ENCODE assay signal across 17 cellular contexts in genomic region chr10:123991622-123992570, GRCh38.
DNase-seq lines count a peak whose midpoint lies in the region; ATAC-seq and TF ChIP-seq lines count a peak whose summit lies in the region.
"Had no signal": no experiment of that assay in that cellular context is flagged by ENCODE, and none has a peak within 500 bp of the region (broad histone marks: within the 10 kb centered on the region; RNA-seq: fewer than 3 reads in every experiment).

No MANE protein-coding gene starts in this region.

- DNase-seq in CD14-positive monocyte (ENCODE audit: low spot score) = peak; percentile 45
- DNase-seq in LHCN-M2 (ENCODE audit: low read depth) = peak; percentile 38
- DNase-seq in foreskin fibroblast = peak; percentile 20 to 42
- DNase-seq in osteocyte (ENCODE audit: extremely low spot score, unreplicated experiment) = peak; percentile 82
- DNase-seq in HCEC 1CT = no peak
- DNase-seq: activated CD8-positive, alpha-beta T cell treated with anti-CD3 and anti-CD28 coated beads for 36 hours; activated naive CD4-positive, alpha-beta T cell treated with anti-CD3 and anti-CD28 coated beads, Interleukin-2, amount 10 ng/mL, durations not matched to agents 7 days and 5 days; NCI-H1417 treated with DMSO at 0.1 percent for 48 hours; NCI-H748 treated with DMSO at 0.1 percent for 48 hours; SHP77; stimulated activated CD4-positive, alpha-beta T cell treated with anti-CD3 and anti-CD28 coated beads, Interleukin-15, amount 100 ng/mL, for 24 hours had no signal

- H3K4me3 ChIP-seq in foreskin fibroblast (ENCODE audit: low read depth in 1 of 2, low read length in 2 of 2) = peak overlapping the region in 1 of 2 donors; percentile 22
- H3K4me3 ChIP-seq: BLaER1 treated with 17β-estradiol and CSF1 and Interleukin-3, amounts not matched to agents 10 nM and 100 nM had no signal

- H3K4me1 Mint-ChIP-seq in CD14-positive monocyte (peaks cover 37% of the 10 kb centered on the region), osteocyte (ENCODE audit: unreplicated experiment) (peaks cover 23% of the 10 kb centered on the region)
- H3K4me1 Mint-ChIP-seq: central memory CD8-positive, alpha-beta T cell had no signal

- H3K4me3 Mint-ChIP-seq in CD14-positive monocyte (peak overlapping the region; percentile 56 to 87), osteocyte (ENCODE audit: unreplicated experiment) (no peak overlapping the region)
- H3K4me3 Mint-ChIP-seq: activated CD8-positive, alpha-beta T cell treated with anti-CD3 and anti-CD28 coated beads for 36 hours; activated naive CD4-positive, alpha-beta T cell treated with anti-CD3 and anti-CD28 coated beads, Interleukin-2, amount 10 ng/mL, durations not matched to agents 7 days and 5 days; central memory CD8-positive, alpha-beta T cell had no signal

- intact Hi-C loops in CD14-positive monocyte (cut with micrococcal nuclease) = loop anchor here in 1 of 2 donors (5.0 kb wide), 1 partner anchor 400 kb away; no protein-coding TSS in a partner anchor

- no peak overlapping the region for H3K27ac Mint-ChIP-seq in CD14-positive monocyte
- H3K27ac Mint-ChIP-seq in osteocyte (ENCODE audit: unreplicated experiment) = no peak overlapping the region
- H3K27ac Mint-ChIP-seq: activated CD8-positive, alpha-beta T cell treated with anti-CD3 and anti-CD28 coated beads for 36 hours; activated naive CD4-positive, alpha-beta T cell treated with anti-CD3 and anti-CD28 coated beads, Interleukin-2, amount 10 ng/mL, durations not matched to agents 7 days and 5 days; IgD-negative memory B cell had no signal

- H3K27me3 Mint-ChIP-seq in CD14-positive monocyte (ENCODE audit: low read depth in 3 of 3) (peaks cover 57 to 78% (median 68%) of the 10 kb centered on the region in 3 donors), osteocyte (ENCODE audit: unreplicated experiment) (peaks cover 40% of the 10 kb centered on the region)

- H3K9me3 Mint-ChIP-seq in CD14-positive monocyte = peaks cover 0 to 19% (median 12%) of the 10 kb centered on the region in 7 donors
- H3K9me3 Mint-ChIP-seq in osteocyte (ENCODE audit: unreplicated experiment) = no peaks in the 10 kb centered on the region
- H3K9me3 Mint-ChIP-seq: activated CD8-positive, alpha-beta T cell treated with anti-CD3 and anti-CD28 coated beads for 36 hours; activated naive CD4-positive, alpha-beta T cell treated with anti-CD3 and anti-CD28 coated beads, Interleukin-2, amount 10 ng/mL, durations not matched to agents 7 days and 5 days; central memory CD8-positive, alpha-beta T cell had no signal

- ATAC-seq in HG03439 (IDR thresholded peaks at IDR 0.05; ENCODE audit: unreplicated experiment) (no peak), HG02981 (IDR thresholded peaks at IDR 0.05; ENCODE audit: unreplicated experiment) (no peak), HG03139 (IDR thresholded peaks at IDR 0.05; ENCODE audit: unreplicated experiment) (no peak)
- ATAC-seq: activated CD8-positive, alpha-beta T cell treated with anti-CD3 and anti-CD28 coated beads for 36 hours had no signal

- H3K36me3 Mint-ChIP-seq in CD14-positive monocyte (peaks cover 5 to 19% of the 10 kb centered on the region in 2 donors), osteocyte (ENCODE audit: unreplicated experiment) (no peaks in the 10 kb centered on the region)
- H3K36me3 Mint-ChIP-seq: activated naive CD4-positive, alpha-beta T cell treated with anti-CD3 and anti-CD28 coated beads, Interleukin-2, amount 10 ng/mL, durations not matched to agents 7 days and 5 days had no signal

- no peak for TF ChIP-seq CTCF in CD14-positive monocyte (IDR thresholded peaks at IDR 0.05)
- no peak for TF ChIP-seq CTCF in foreskin fibroblast (IDR thresholded peaks at IDR 0.05; ENCODE audit: low read depth, low read length)
- TF ChIP-seq CTCF in osteocyte (IDR thresholded peaks at IDR 0.05) = no peak
